ENCODE assay signal across 26 cellular contexts in the genomic region with DNA sequence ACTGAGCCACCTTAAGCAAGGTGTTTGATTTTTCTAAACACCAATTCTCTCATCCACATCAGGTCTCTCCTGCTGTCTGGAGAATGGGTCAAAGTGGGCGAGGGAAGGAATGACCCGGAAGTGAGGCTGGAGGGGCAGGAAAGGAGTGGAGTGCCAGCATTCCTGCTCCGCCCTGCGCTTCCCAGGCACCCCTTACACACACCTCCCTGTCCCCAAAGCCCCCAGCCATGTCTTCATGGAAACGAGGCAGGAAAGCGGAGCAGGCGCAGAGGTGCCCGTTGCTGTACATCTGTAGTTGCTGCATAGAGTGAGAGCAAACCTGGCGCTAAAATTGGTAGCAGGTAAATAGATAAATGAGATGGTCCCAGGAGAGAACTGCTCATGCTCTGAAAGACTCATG. TPM values are rescaled to one million over a fixed set of nuclear protein-coding genes. Genes with fewer than 3 reads are reported as not detected.
DNase-seq lines count a peak whose midpoint lies in the region; ATAC-seq and TF ChIP-seq lines count a peak whose summit lies in the region.
"Had no signal": no experiment of that assay in that cellular context is flagged by ENCODE, and none has a peak within 500 bp of the region (broad histone marks: within the 10 kb centered on the region; RNA-seq: fewer than 3 reads in every experiment).

No MANE protein-coding gene starts in this region.

- DNase-seq in activated T-cell treated with anti-CD3 and anti-CD28 coated beads, Interleukin-2, amount 50 U/mL, for 24 hours = no peak
- DNase-seq in activated T-cell treated with anti-CD3 and anti-CD28 coated beads, Interleukin-2, amount 50 U/mL, for 4 hours = no peak
- DNase-seq in RWPE2 (ENCODE audit: low spot score) (no peak), epithelial cell of prostate (ENCODE audit: low read depth, low spot score) (no peak), type B pancreatic cell (ENCODE audit: extremely low spot score, unreplicated experiment) (peak; percentile 20)
- no peak for DNase-seq in CD4-positive, alpha-beta memory T cell
- DNase-seq: activated effector memory CD4-positive, alpha-beta T cell treated with Interleukin-2 at 50 U/mL for 16 hours; CD8-positive, alpha-beta memory T cell; DMS79 treated with DMSO at 0.1 percent for 48 hours; gastrocnemius medialis; mesendoderm; naive thymus-derived CD8-positive, alpha-beta T cell; NCI-H1092 treated with DMSO at 0.1 percent for 48 hours; NCI-H2107; NCI-H524 treated with DMSO at 0.1 percent for 48 hours; SHP77 treated with DMSO at 0.1 percent for 48 hours; small intestine; substantia nigra; WERI-Rb-1 had no signal

- H3K4me3 ChIP-seq in RWPE2 (ENCODE audit: severe bottlenecking) = no peak overlapping the region
- no peak overlapping the region for H3K4me3 ChIP-seq in CD4-positive, alpha-beta memory T cell (ENCODE audit: low read length in 2 of 2)
- H3K4me3 ChIP-seq: gastrocnemius medialis, vagina had no signal

- no peaks in the 10 kb centered on the region for H3K27me3 Mint-ChIP-seq in activated T-cell treated with anti-CD3 and anti-CD28 coated beads, Interleukin-2, amount 50 U/mL, for 24 hours
- H3K27me3 Mint-ChIP-seq in activated T-cell treated with anti-CD3 and anti-CD28 coated beads, Interleukin-2, amount 50 U/mL, for 4 hours (ENCODE audit: low read depth) = no peaks in the 10 kb centered on the region
- H3K27me3 Mint-ChIP-seq in type B pancreatic cell = no peaks in the 10 kb centered on the region
- H3K27me3 Mint-ChIP-seq in CD4-positive, alpha-beta memory T cell = no peaks in the 10 kb centered on the region

- no peaks in the 10 kb centered on the region for H3K9me3 Mint-ChIP-seq in activated T-cell treated with anti-CD3 and anti-CD28 coated beads, Interleukin-2, amount 50 U/mL, for 24 hours
- no peaks in the 10 kb centered on the region for H3K9me3 Mint-ChIP-seq in activated T-cell treated with anti-CD3 and anti-CD28 coated beads, Interleukin-2, amount 50 U/mL, for 4 hours
- H3K9me3 Mint-ChIP-seq in type B pancreatic cell = no peaks in the 10 kb centered on the region
- no peaks in the 10 kb centered on the region for H3K9me3 Mint-ChIP-seq in CD4-positive, alpha-beta memory T cell
- H3K9me3 Mint-ChIP-seq: CD8-positive, alpha-beta memory T cell; naive thymus-derived CD8-positive, alpha-beta T cell had no signal

- ATAC-seq in activated T-cell treated with anti-CD3 and anti-CD28 coated beads, Interleukin-2, amount 50 U/mL, for 4 hours = no peak
- ATAC-seq in RWPE2 (ENCODE audit: low read depth) (no peak), GM18861 (IDR thresholded peaks at IDR 0.05; ENCODE audit: unreplicated experiment) (no peak), GM19455 (IDR thresholded peaks at IDR 0.05; ENCODE audit: unreplicated experiment) (no peak)
- ATAC-seq: gastrocnemius medialis; naive thymus-derived CD8-positive, alpha-beta T cell had no signal

- peak overlapping the region; percentile 75 for H3K27ac ChIP-seq in RWPE2 (ENCODE audit: poor library complexity, severe bottlenecking)
- H3K27ac ChIP-seq in epithelial cell of prostate = peak overlapping the region; percentile 92
- H3K27ac ChIP-seq in CD4-positive, alpha-beta memory T cell (ENCODE audit: low read depth, low read length) = no peak overlapping the region
- H3K27ac ChIP-seq: gastrocnemius medialis, vagina, WERI-Rb-1 had no signal

- no peak overlapping the region for H3K4me3 Mint-ChIP-seq in activated T-cell treated with anti-CD3 and anti-CD28 coated beads, Interleukin-2, amount 50 U/mL, for 24 hours
- H3K4me3 Mint-ChIP-seq in activated T-cell treated with anti-CD3 and anti-CD28 coated beads, Interleukin-2, amount 50 U/mL, for 4 hours = no peak overlapping the region
- H3K4me3 Mint-ChIP-seq in type B pancreatic cell = no peak overlapping the region
- H3K4me3 Mint-ChIP-seq in CD4-positive, alpha-beta memory T cell = no peak overlapping the region
- H3K4me3 Mint-ChIP-seq: naive thymus-derived CD8-positive, alpha-beta T cell had no signal

- no peaks in the 10 kb centered on the region for H3K27me3 ChIP-seq in RWPE2 (ENCODE audit: insufficient read depth, poor library complexity, severe bottlenecking)
- no peaks in the 10 kb centered on the region for H3K27me3 ChIP-seq in CD4-positive, alpha-beta memory T cell (ENCODE audit: insufficient read depth, low read length)
- H3K27me3 ChIP-seq: gastrocnemius medialis, vagina had no signal

- TF ChIP-seq CTCF in RWPE2 (IDR thresholded peaks at IDR 0.05; ENCODE audit: poor library complexity, severe bottlenecking) (no peak), type B pancreatic cell (conservative IDR thresholded peaks at IDR 0.05) (no peak)

- H3K36me3 ChIP-seq in RWPE2 (ENCODE audit: low read depth) = no peaks in the 10 kb centered on the region
- no peaks in the 10 kb centered on the region for H3K36me3 ChIP-seq in CD4-positive, alpha-beta memory T cell (ENCODE audit: insufficient read depth, low read length)
- H3K36me3 ChIP-seq: gastrocnemius medialis, vagina, WERI-Rb-1 had no signal

- H3K9me3 ChIP-seq in RWPE2 (ENCODE audit: severe bottlenecking) = no peaks in the 10 kb centered on the region
- H3K9me3 ChIP-seq in CD4-positive, alpha-beta memory T cell (ENCODE audit: control insufficient read depth in 1 of 2, low read length in 2 of 2) = no peaks in the 10 kb centered on the region
- H3K9me3 ChIP-seq: gastrocnemius medialis, vagina had no signal

- no peaks in the 10 kb centered on the region for H3K36me3 Mint-ChIP-seq in activated T-cell treated with anti-CD3 and anti-CD28 coated beads, Interleukin-2, amount 50 U/mL, for 24 hours (ENCODE audit: low read depth)
- no peaks in the 10 kb centered on the region for H3K36me3 Mint-ChIP-seq in activated T-cell treated with anti-CD3 and anti-CD28 coated beads, Interleukin-2, amount 50 U/mL, for 4 hours (ENCODE audit: insufficient read depth)
- H3K36me3 Mint-ChIP-seq in type B pancreatic cell = no peaks in the 10 kb centered on the region
- no peaks in the 10 kb centered on the region for H3K36me3 Mint-ChIP-seq in CD4-positive, alpha-beta memory T cell
- H3K36me3 Mint-ChIP-seq: CD8-positive, alpha-beta memory T cell; naive thymus-derived CD8-positive, alpha-beta T cell had no signal

- POLR2A ChIA-PET in CD4-positive, alpha-beta memory T cell (lab: Charles Lee; ENCODE audit: partially characterized antibody) = interaction anchor here (0.6 to 8.1 kb wide), 3 partner anchors 12 to 497 kb away, joined by 4 to 102 read pairs (median 16); no protein-coding TSS in a partner anchor

- intact Hi-C loops in CD4-positive, alpha-beta memory T cell (cut with micrococcal nuclease) = loop anchor here (5.0 kb wide), 1 partner anchor 46 kb away; a partner anchor contains a TSS

- CTCF ChIA-PET in CD4-positive, alpha-beta memory T cell (lab: Charles Lee; ENCODE audit: partially characterized antibody) = interaction anchor here (1.7 to 9.0 kb wide), 5 partner anchors 10 to 93 kb away, joined by 8 to 319 read pairs (median 75); no protein-coding TSS in a partner anchor

- peaks cover 26% of the 10 kb centered on the region for H3K4me1 ChIP-seq in RWPE2 (ENCODE audit: insufficient read depth, poor library complexity, severe bottlenecking)
- H3K4me1 ChIP-seq in CD4-positive, alpha-beta memory T cell (ENCODE audit: insufficient read depth, low read length) = peaks cover 34% of the 10 kb centered on the region
- H3K4me1 ChIP-seq: gastrocnemius medialis had no signal

- peak overlapping the region; percentile 23 for H3K27ac Mint-ChIP-seq in activated T-cell treated with anti-CD3 and anti-CD28 coated beads, Interleukin-2, amount 50 U/mL, for 24 hours
- H3K27ac Mint-ChIP-seq in type B pancreatic cell = no peak overlapping the region
- no peak overlapping the region for H3K27ac Mint-ChIP-seq in CD4-positive, alpha-beta memory T cell
- H3K27ac Mint-ChIP-seq: progenitor cell of endocrine pancreas had no signal

- peaks cover 32% of the 10 kb centered on the region for H3K4me1 Mint-ChIP-seq in activated T-cell treated with anti-CD3 and anti-CD28 coated beads, Interleukin-2, amount 50 U/mL, for 24 hours (ENCODE audit: low read depth)
- H3K4me1 Mint-ChIP-seq in activated T-cell treated with anti-CD3 and anti-CD28 coated beads, Interleukin-2, amount 50 U/mL, for 4 hours (ENCODE audit: low read depth) = peaks cover 33% of the 10 kb centered on the region
- H3K4me1 Mint-ChIP-seq in type B pancreatic cell (ENCODE audit: unreplicated experiment) = peaks cover 10% of the 10 kb centered on the region
- peaks cover 22 to 32% (median 27%) of the 10 kb centered on the region in 4 donors for H3K4me1 Mint-ChIP-seq in CD4-positive, alpha-beta memory T cell

RNA-seq across cellular contexts. Expression of a gene that starts 27.2 kb away (rescaled TPM):
- total RNA-seq in activated T-cell treated with anti-CD3 and anti-CD28 coated beads, Interleukin-2, amount 50 U/mL, for 4 hours = not detected
- not detected in 2 replicates for total RNA-seq in type B pancreatic cell (ENCODE audit: low replicate concordance)
- total RNA-seq in CD4-positive, alpha-beta memory T cell = not detected
- polyA plus RNA-seq in CD4-positive, alpha-beta memory T cell = not detected
- total RNA-seq: CD8-positive, alpha-beta memory T cell; epithelial cell of proximal tubule; gastrocnemius medialis; naive thymus-derived CD8-positive, alpha-beta T cell; progenitor cell of endocrine pancreas; T-helper 2 cell treated with Interferon-gamma antibody and Interleukin-4, amounts not matched to agents 100 ng/mL and 5 ng/mL, for 36 hours; vagina had no signal
- polyA plus RNA-seq: AG04450; CD8-positive, alpha-beta memory T cell; naive thymus-derived CD8-positive, alpha-beta T cell had no signal

RNA-seq across cellular contexts. Expression of a gene that starts 47.9 kb away (rescaled TPM):
- 10 to 100 TPM; 68.2 to 79.7 (median 71.6) TPM for total RNA-seq in activated T-cell treated with anti-CD3 and anti-CD28 coated beads, Interleukin-2, amount 50 U/mL, for 4 hours
- total RNA-seq in type B pancreatic cell (ENCODE audit: low replicate concordance) = 50.3 and 63.9 TPM in 2 replicates
- total RNA-seq in CD4-positive, alpha-beta memory T cell = 10 to 100 TPM; 93.5 to 94.0 TPM
- 10 to 100 TPM; 25.5 to 36.7 TPM for polyA plus RNA-seq in CD4-positive, alpha-beta memory T cell
